ENCODE assay signal across 27 cellular contexts in genomic region chr10:33127622-33128021, GRCh38.
DNase-seq lines count a peak whose midpoint lies in the region; ATAC-seq and TF ChIP-seq lines count a peak whose summit lies in the region.
"Had no signal": no experiment of that assay in that cellular context is flagged by ENCODE, and none has a peak within 500 bp of the region (broad histone marks: within the 10 kb centered on the region; RNA-seq: fewer than 3 reads in every experiment).

No MANE protein-coding gene starts in this region.

- no peak overlapping the region for H3K4me2 ChIP-seq in GM23248 (ENCODE audit: unreplicated experiment)
- H3K4me2 ChIP-seq: SK-N-SH had no signal

- no peaks in the 10 kb centered on the region for H3K79me2 ChIP-seq in GM23248 (ENCODE audit: insufficient read depth)

- intact Hi-C loops in heart right ventricle (cut with DNase I) (no loop called here), Right ventricle myocardium inferior (cut with DNase I) (loop anchor here (10.0 kb wide), 1 partner anchor 207 kb away; the partner anchor contains the start of gene NRP1)

- H3K9me2 ChIP-seq in GM23248 (ENCODE audit: insufficient read depth) = no peaks in the 10 kb centered on the region
- H3K9me2 ChIP-seq: SK-N-SH had no signal

- 72 to 84% methylated on average over 7 to 9 of the region's 9 CpGs for WGBS in heart right ventricle, 2 donors
- WGBS in GM23248 (ENCODE audit: low coverage in 1 of 2, low lambda C conversion rate in 2 of 2, missing lambda C conversion rate in 2 of 2), 2 experiments = 91 to 94% methylated on average over 9 of the region's 9 CpGs

- peak overlapping the region; percentile 89 for H3K27ac Mint-ChIP-seq in memory B cell

- in situ Hi-C loops in GM23248 (cut with MboI) = no loop called here

- H3K4me3 ChIP-seq in heart right ventricle = no peak overlapping the region
- no peak overlapping the region for H3K4me3 ChIP-seq in WERI-Rb-1 (ENCODE audit: low read depth, low read length)
- H3K4me3 ChIP-seq in GM23248 = no peak overlapping the region
- H3K4me3 ChIP-seq: lung, psoas muscle, testis had no signal

- no peak overlapping the region for H2AFZ ChIP-seq in GM23248

- H3K4me1 Mint-ChIP-seq in memory B cell = peaks cover 29% of the 10 kb centered on the region

- no peak overlapping the region for H3K4me3 Mint-ChIP-seq in memory B cell
- H3K4me3 Mint-ChIP-seq: activated CD8-positive, alpha-beta T cell treated with anti-CD3 and anti-CD28 coated beads for 36 hours; activated T-cell treated with anti-CD3 and anti-CD28 coated beads, Interleukin-2, amount 50 U/mL, for 24 hours had no signal

- peak overlapping the region in 6 of 10 donors; percentile 8 to 82 (median 64) for H3K27ac ChIP-seq in heart right ventricle
- peak overlapping the region; percentile 99 for H3K27ac ChIP-seq in RWPE1
- H3K27ac ChIP-seq in WERI-Rb-1 = no peak overlapping the region
- no peak overlapping the region for H3K27ac ChIP-seq in GM23248
- H3K27ac ChIP-seq: HL-60, psoas muscle, testis had no signal

- H3K4me1 ChIP-seq in heart right ventricle (peaks cover 4 to 63% (median 24%) of the 10 kb centered on the region in 9 donors), GM23248 (ENCODE audit: insufficient read depth) (peaks cover 35% of the 10 kb centered on the region)

- peaks cover 1% of the 10 kb centered on the region for H3K9me3 Mint-ChIP-seq in memory B cell
- H3K9me3 Mint-ChIP-seq: activated CD8-positive, alpha-beta T cell treated with anti-CD3 and anti-CD28 coated beads for 36 hours had no signal

- DNase-seq in heart right ventricle (no peak), Right ventricle myocardium inferior (ENCODE audit: missing footprints) (no peak), RWPE1 (ENCODE audit: low spot score) (no peak), memory B cell (ENCODE audit: low spot score in 2 of 2) (no peak), WERI-Rb-1 (no peak), GM23248 (no peak)
- DNase-seq: activated CD4-positive, CD25-positive, alpha-beta regulatory T cell; activated CD8-positive, alpha-beta T cell treated with anti-CD3 and anti-CD28 coated beads for 36 hours; activated naive CD4-positive, alpha-beta T cell; activated T-cell treated with anti-CD3 and anti-CD28 coated beads, Interleukin-2, amount 50 U/mL, for 24 hours; aorta; C1 segment of cervical spinal cord; caudate nucleus; dermis blood vessel endothelial cell; DMS 273 treated with DMSO at 0.1 percent for 48 hours; NCI-H1048; NCI-H187; NCI-H69; psoas muscle; RPMI8226; SK-N-SH; stimulated activated CD4-positive, alpha-beta T cell treated with anti-CD3 and anti-CD28 coated beads, Interleukin-2, amount 100 ng/mL, for 48 hours; T1000; testis had no signal

- TF ChIP-seq CTCF in heart right ventricle (IDR thresholded peaks at IDR 0.05) (no peak), RWPE1 (conservative IDR thresholded peaks at IDR 0.05; ENCODE audit: low read depth) (no peak), WERI-Rb-1 (IDR thresholded peaks at IDR 0.05; ENCODE audit: low read depth, low read length) (no peak)

- H3F3A ChIP-seq in GM23248 (ENCODE audit: insufficient read depth) = peaks cover 32% of the 10 kb centered on the region

- no peaks in the 10 kb centered on the region for H4K20me1 ChIP-seq in GM23248 (ENCODE audit: insufficient read depth)

- peaks cover 4% of the 10 kb centered on the region for H3K36me3 Mint-ChIP-seq in memory B cell

- H3K27me3 ChIP-seq in heart right ventricle (no peaks in the 10 kb centered on the region), WERI-Rb-1 (ENCODE audit: insufficient read depth, low read depth, severe bottlenecking) (no peaks in the 10 kb centered on the region), GM23248 (replicated peaks; ENCODE audit: insufficient read depth) (no peaks in the 10 kb centered on the region)
- H3K27me3 ChIP-seq: testis had no signal

- CTCF ChIA-PET in RWPE1 (lab: Yijun Ruan, JAX) = interaction anchor here (0.6 kb wide), 1 partner anchor 82 kb away, joined by 3 read pairs; no protein-coding TSS in a partner anchor

- POLR2A ChIA-PET in RWPE1 (lab: Yijun Ruan, JAX; ENCODE audit: low non-redundant PET) = no interaction called here

- H3K9ac ChIP-seq in GM23248 = no peak overlapping the region
- H3K9ac ChIP-seq: SK-N-SH had no signal

- H3K36me3 ChIP-seq in heart right ventricle = no peaks in the 10 kb centered on the region
- H3K36me3 ChIP-seq in WERI-Rb-1 = no peaks in the 10 kb centered on the region
- H3K36me3 ChIP-seq in GM23248 (ENCODE audit: low read depth) = no peaks in the 10 kb centered on the region

- ATAC-seq in heart right ventricle (no peak), Right ventricle myocardium inferior (no peak), memory B cell (ENCODE audit: low read depth) (no peak), HG02678 (IDR thresholded peaks at IDR 0.05; ENCODE audit: unreplicated experiment) (no peak)
- ATAC-seq: activated CD8-positive, alpha-beta T cell treated with anti-CD3 and anti-CD28 coated beads for 36 hours; psoas muscle had no signal

- no peaks in the 10 kb centered on the region for H3K27me3 Mint-ChIP-seq in memory B cell
- H3K27me3 Mint-ChIP-seq: activated CD8-positive, alpha-beta T cell treated with anti-CD3 and anti-CD28 coated beads for 36 hours; activated T-cell treated with anti-CD3 and anti-CD28 coated beads, Interleukin-2, amount 50 U/mL, for 24 hours had no signal

- H3K9me3 ChIP-seq in heart right ventricle (no peaks in the 10 kb centered on the region), WERI-Rb-1 (ENCODE audit: severe bottlenecking) (no peaks in the 10 kb centered on the region), GM23248 (ENCODE audit: low read depth) (no peaks in the 10 kb centered on the region)
- H3K9me3 ChIP-seq: psoas muscle, SK-N-SH, testis had no signal

Comparison
In these comparisons a context has a peak if more than half of its experiments do, and no peak if none do; other contexts are left out.
1. H3K27ac ChIP-seq: peak in heart right ventricle (6 of 10) and RWPE1 (single experiment); none in WERI-Rb-1 (single experiment) and GM23248 (single experiment).